In genomic region chrX:133910539-133910938, GRCh38 we compare ENCODE assay signal across 25 cellular contexts.
"Had no signal": no experiment of that assay in that cellular context is flagged by ENCODE, and none has a peak within 500 bp of the region (broad histone marks: within the 10 kb centered on the region; RNA-seq: fewer than 3 reads in every experiment).

No MANE protein-coding gene starts in this region.

- H3K36me3 Mint-ChIP-seq: naive thymus-derived CD4-positive, alpha-beta T cell; stimulated activated effector memory CD8-positive, alpha-beta T cell treated with anti-CD3 and anti-CD28 coated beads, Interleukin-12 subunit alpha, Interleukin-12 subunit beta, amount 100 ng/mL, for 72 hours had no signal

- H3K27ac Mint-ChIP-seq: effector memory CD8-positive, alpha-beta T cell; nephron progenitor cell; stimulated activated effector memory CD8-positive, alpha-beta T cell treated with anti-CD3 and anti-CD28 coated beads, Interleukin-12 subunit alpha, Interleukin-12 subunit beta, amount 100 ng/mL, for 72 hours had no signal

- H3K9me3 Mint-ChIP-seq: effector memory CD8-positive, alpha-beta T cell; stimulated activated effector memory CD8-positive, alpha-beta T cell treated with anti-CD3 and anti-CD28 coated beads, Interleukin-12 subunit alpha, Interleukin-12 subunit beta, amount 100 ng/mL, for 72 hours had no signal

- ATAC-seq: effector memory CD8-positive, alpha-beta T cell; naive thymus-derived CD4-positive, alpha-beta T cell; stimulated activated effector memory CD8-positive, alpha-beta T cell treated with anti-CD3 and anti-CD28 coated beads, Interleukin-12 subunit alpha, Interleukin-12 subunit beta, amount 100 ng/mL, for 72 hours; upper lobe of right lung had no signal

- H3K9me3 ChIP-seq: prostate gland, right atrium auricular region, sigmoid colon, testis, tibial artery, upper lobe of right lung, uterus had no signal

- H3K27me3 ChIP-seq: right atrium auricular region, sigmoid colon, testis, tibial artery, upper lobe of right lung, uterus had no signal

- H3K4me1 Mint-ChIP-seq: naive thymus-derived CD4-positive, alpha-beta T cell; stimulated activated effector memory CD8-positive, alpha-beta T cell treated with anti-CD3 and anti-CD28 coated beads, Interleukin-12 subunit alpha, Interleukin-12 subunit beta, amount 100 ng/mL, for 72 hours had no signal

- H3K4me1 ChIP-seq: prostate gland, right atrium auricular region, sigmoid colon, testis, tibial artery, upper lobe of right lung, uterus had no signal

- H3K4me3 ChIP-seq: lung, prostate gland, right atrium auricular region, sigmoid colon, testis, tibial artery, upper lobe of right lung, uterus had no signal

- H3K36me3 ChIP-seq: prostate gland, right atrium auricular region, sigmoid colon, tibial artery, upper lobe of right lung, uterus had no signal

- FAIRE-seq: endometrium, frontal cortex, keratinocyte had no signal

- DNase-seq: cortex of kidney; effector memory CD8-positive, alpha-beta T cell; erythroblast; head of caudate nucleus; mesenchymal stem cell; midbrain; naive thymus-derived CD4-positive, alpha-beta T cell; nephron progenitor cell; nucleus accumbens; sigmoid colon; stimulated activated CD4-positive, alpha-beta T cell treated with anti-CD3 and anti-CD28 coated beads, Interleukin-2, amount 100 ng/mL, for 24 hours; stimulated activated CD4-positive, alpha-beta T cell treated with anti-CD3 and anti-CD28 coated beads, Interleukin-4, amount 100 ng/mL, for 24 hours; stimulated activated naive CD4-positive, alpha-beta T cell treated with Interleukin-2 at 50 U/mL for 16 hours; substantia nigra; testis; tibial artery; upper lobe of right lung; uterus had no signal

- H3K27ac ChIP-seq: prostate gland, right atrium auricular region, sigmoid colon, testis, tibial artery, upper lobe of right lung, uterus had no signal

- H3K4me3 Mint-ChIP-seq: effector memory CD8-positive, alpha-beta T cell; naive thymus-derived CD4-positive, alpha-beta T cell; nephron progenitor cell; stimulated activated effector memory CD8-positive, alpha-beta T cell treated with anti-CD3 and anti-CD28 coated beads, Interleukin-12 subunit alpha, Interleukin-12 subunit beta, amount 100 ng/mL, for 72 hours had no signal
